ENCODE assay signal across 9 cellular contexts in the genomic region with DNA sequence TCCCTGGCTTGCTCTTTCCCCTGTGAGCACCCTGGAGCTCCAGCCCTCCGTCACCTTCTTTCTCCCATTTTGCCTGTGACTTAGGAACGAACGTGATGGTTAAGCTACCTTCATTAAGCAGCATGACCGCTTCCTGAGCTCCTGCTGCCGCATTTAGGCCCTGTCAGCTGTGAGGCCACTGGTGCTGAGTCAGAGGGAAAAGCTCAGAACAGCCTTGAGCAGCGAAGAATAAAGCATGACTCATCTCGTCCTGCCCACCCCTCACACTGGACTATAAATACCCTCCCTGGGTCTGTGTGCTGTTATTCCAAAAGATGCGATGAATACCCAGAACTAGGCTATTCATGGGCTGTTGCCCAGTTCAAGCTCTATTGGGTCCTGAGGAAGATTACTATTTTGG. TPM values are rescaled to one million over a fixed set of nuclear protein-coding genes. Genes with fewer than 3 reads are reported as not detected.
DNase-seq lines count a peak whose midpoint lies in the region; ATAC-seq, FAIRE-seq and TF ChIP-seq lines count a peak whose summit lies in the region.
"Not testable (repeated sequence)": the region's sequence is repeated elsewhere in the genome, so short reads cannot be mapped to it uniquely, and the experiment has no call there.
"Had no signal": no experiment of that assay in that cellular context is flagged by ENCODE, and none has a peak within 500 bp of the region (broad histone marks: within the 10 kb centered on the region; RNA-seq: fewer than 3 reads in every experiment).

No MANE protein-coding gene starts in this region.

- not testable (repeated sequence) for BruUV-seq in GM12878 (replicated peaks; lab: Mats Ljungman, UMichigan)

- RAD21 ChIA-PET in GM12878 (lab: Charles Lee; ENCODE audit: unreplicated experiment), result not testable (repeated sequence)

- intact Hi-C loops in GM12878 (cut with micrococcal nuclease; ENCODE audit: unreplicated experiment); mucosa of descending colon (cut with DNase I, micrococcal nuclease): not testable (repeated sequence)

- H3K79me2 ChIP-seq in GM12878 (ENCODE audit: control insufficient read depth, insufficient read depth, low read length), result not testable (repeated sequence)

- not testable (repeated sequence) for H3K4me2 ChIP-seq in GM12878 (ENCODE audit: control insufficient read depth, insufficient read depth)

- TF ChIP-seq POLR2A in GM12878 (IDR thresholded peaks at IDR 0.05; ENCODE audit: low read depth, low read length), result not testable (repeated sequence)

- TF ChIP-seq RAD21 in GM12878 (IDR thresholded peaks at IDR 0.05; ENCODE audit: insufficient read depth, low read depth, low read length), result not testable (repeated sequence)

- TF ChIP-seq EP300 in GM12878 (IDR thresholded peaks at IDR 0.05; ENCODE audit: borderline replicate concordance in 1 of 2, control insufficient read depth in 1 of 2, low read depth in 2 of 2, low read length in 2 of 2), result not testable (repeated sequence)

- H3K4me3 ChIP-seq in GM12878, mucosa of descending colon: not testable (repeated sequence)

- not testable (repeated sequence) for H3K9me3 ChIP-seq in GM12878 (replicated peaks; ENCODE audit: control insufficient read depth, insufficient read depth, low read length); mucosa of descending colon

- TF ChIP-seq CTCF in GM12878 (IDR thresholded peaks at IDR 0.05 in 2 of 3, conservative IDR thresholded peaks at IDR 0.05 in 1 of 3; ENCODE audit: control insufficient read depth in 2 of 3, extremely low read depth in 1 of 3, insufficient read depth in 1 of 3, low read depth in 3 of 3, low read length in 3 of 3); mucosa of descending colon (IDR thresholded peaks at IDR 0.05): not testable (repeated sequence)

- H3K36me3 ChIP-seq in GM12878 (ENCODE audit: control insufficient read depth in 2 of 2, insufficient read depth in 2 of 2, low read length in 1 of 2); mucosa of descending colon (ENCODE audit: low read depth): not testable (repeated sequence)

- POLR2A ChIA-PET in GM12878 (lab: Charles Lee), result not testable (repeated sequence)

- WGBS in GM12878 (ENCODE audit: insufficient coverage, insufficient replicate concordance, low lambda C conversion rate, missing lambda C conversion rate), result no CpG with 5 or more reads among the region's 8 CpGs

- ATAC-seq in GM18498 (IDR thresholded peaks at IDR 0.05; ENCODE audit: unreplicated experiment), result peak; percentile 87
- ATAC-seq in GM19043 (IDR thresholded peaks at IDR 0.05; ENCODE audit: low read depth, unreplicated experiment), result peak; percentile 90
- peak; percentile 79 for ATAC-seq in GM21526 (IDR thresholded peaks at IDR 0.05; ENCODE audit: low FRiP score, unreplicated experiment)
- peak; percentile 94 for ATAC-seq in HG02642 (IDR thresholded peaks at IDR 0.05; ENCODE audit: poor library complexity, unreplicated experiment)
- peak; percentile 67 for ATAC-seq in HG03066 (IDR thresholded peaks at IDR 0.05; ENCODE audit: low read depth, unreplicated experiment)
- peak; percentile 81 for ATAC-seq in HG03460 (IDR thresholded peaks at IDR 0.05; ENCODE audit: unreplicated experiment)
- ATAC-seq in GM12878, result peak; percentile 91
- peak; percentile 43 for ATAC-seq in mucosa of descending colon

- H3K4me1 ChIP-seq in GM12878 (ENCODE audit: control insufficient read depth, insufficient read depth, low read length); mucosa of descending colon (ENCODE audit: low read depth): not testable (repeated sequence)

- in situ Hi-C loops in GM12878 (cut with MboI), result not testable (repeated sequence)

- not testable (repeated sequence) for H3K9ac ChIP-seq in GM12878 (ENCODE audit: control insufficient read depth, insufficient read depth, low read length)

- H2AFZ ChIP-seq in GM12878 (ENCODE audit: control insufficient read depth, low read depth, low read length), result not testable (repeated sequence)

- CTCF ChIA-PET in GM12878 (lab: Yijun Ruan, JAX), result not testable (repeated sequence)

- not testable (repeated sequence) for H4K20me1 ChIP-seq in GM12878 (ENCODE audit: control insufficient read depth, insufficient read depth)

- DNase-seq in GM12878 (ENCODE audit: low read depth, low spot score); mucosa of descending colon: not testable (repeated sequence)

- FAIRE-seq in GM12878 (lab: Jason Lieb, UNC), result not testable (repeated sequence)

- H3K27ac ChIP-seq in GM12878 (ENCODE audit: control insufficient read depth, insufficient read depth), result not testable (repeated sequence)

- SMC1A ChIA-PET in GM12878 (lab: Charles Lee; ENCODE audit: uncharacterized antibody, unreplicated experiment), result not testable (repeated sequence)

- not testable (repeated sequence) for H3K27me3 ChIP-seq in GM12878 (replicated peaks in 1 of 2; ENCODE audit: control insufficient read depth in 2 of 2, insufficient read depth in 2 of 2, low read length in 1 of 2)

RNA-seq across cellular contexts. Expression of a gene that starts 7.3 kb away (rescaled TPM):
- total RNA-seq in GM12878 (2013; cell fraction: nucleolus; rRNA removed), result 2.5 and 5.3 TPM in 2 replicates
- 0.34 and 2.5 TPM in 2 replicates for total RNA-seq in GM12878 (2014; rRNA removed)
- total RNA-seq in GM12878 (2014; rRNA removed; fragmentation: Illumina TruSeq; extraction: Trizol), result 1.1 and 1.9 TPM in 2 replicates
- 0.61 and 0.69 TPM in 2 replicates for total RNA-seq in GM12878 (2021)
- polyA plus RNA-seq in GM12878 (2011; ENCODE audit: low read depth), result not detected
- polyA plus RNA-seq in GM12878 (2011; rRNA removed), result 0.11 TPM in 1 of 2 replicates, not detected in the other
- 0.12 and 0.13 TPM in 2 replicates for polyA plus RNA-seq in GM12878 (2011; cell fraction: cytosol; rRNA removed)
- polyA plus RNA-seq in GM12878 (2011; cell fraction: nucleus; rRNA removed), result 0.19 TPM in 2 replicates
- polyA plus RNA-seq in GM12878 (2012), result not detected in 2 replicates
- polyA plus RNA-seq in GM12878 (2014; fragmentation: Illumina TruSeq; extraction: Trizol), result 0.94 and 1.5 TPM in 2 replicates
- polyA plus RNA-seq in GM12878 (2014; fragmentation: Nextera tagmentation; extraction: Ambion mirVana), result 1 to 10 TPM in 1 of 2 experiments, under 1 TPM in 1; 0.84 to 1.6 TPM
- polyA plus RNA-seq in GM12878 (2014; rRNA removed), result 0.41 TPM in 1 of 2 replicates, not detected in the other
- polyA plus RNA-seq in GM12878 (2016; fragmentation: Nextera tagmentation; extraction: Ambion mirVana), result under 1 TPM; 0.11 to 0.40 TPM
- 1.0 TPM in 1 of 2 replicates, not detected in the other for polyA minus RNA-seq in GM12878 (2011; rRNA and poly(A)+ RNA removed)
- not detected in 2 replicates for polyA minus RNA-seq in GM12878 (2011; cell fraction: cytosol; rRNA and poly(A)+ RNA removed)
- 0.48 TPM in 1 of 2 replicates, not detected in the other for polyA minus RNA-seq in GM12878 (2011; cell fraction: nucleus; rRNA and poly(A)+ RNA removed)
- total RNA-seq in mucosa of descending colon, result 1 to 10 TPM in 2 of 3 donors, under 1 TPM in 1; 0.90 to 2.8 (median 1.6) TPM
- total RNA-seq: activated CD4-positive, alpha-beta T cell treated with anti-CD3 and anti-CD28 coated beads, Interleukin-2, amount 10 ng/mL, durations not matched to agents 7 days and 5 days had no signal

Comparison
In these comparisons a context has a peak if more than half of its experiments do, and no peak if none do; other contexts are left out.
1. ATAC-seq: peak in every context shown above with its lines; median percentile 94 in HG02642; 91 in GM12878; 90 in GM19043; 87 in GM18498; 81 in HG03460; 79 in GM21526; 67 in HG03066; 43 in mucosa of descending colon.